ENCODE assay signal across 32 cellular contexts in the genomic region with DNA sequence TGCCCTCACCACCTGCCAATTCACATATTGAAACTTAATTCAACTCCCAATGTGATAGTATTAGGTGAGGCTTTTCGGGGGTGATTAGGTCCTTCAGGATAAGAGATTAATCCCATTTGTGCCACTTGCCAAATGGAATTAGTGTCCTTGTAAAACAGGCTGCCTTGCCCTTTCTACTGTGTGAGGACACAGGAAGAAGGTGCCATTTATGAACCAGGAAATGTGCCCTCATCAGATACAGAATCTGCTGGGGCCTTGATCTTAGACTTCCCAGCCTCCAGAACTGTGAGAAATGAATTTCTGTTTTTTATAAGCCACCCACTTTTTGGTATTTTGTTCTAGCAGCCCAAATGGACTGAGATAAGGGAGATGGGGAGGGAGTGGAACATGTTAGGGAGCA. TPM values are rescaled to one million over a fixed set of nuclear protein-coding genes. Genes with fewer than 3 reads are reported as not detected.
"Had no signal": no experiment of that assay in that cellular context is flagged by ENCODE, and none has a peak within 500 bp of the region (broad histone marks: within the 10 kb centered on the region; RNA-seq: fewer than 3 reads in every experiment).

No MANE protein-coding gene starts in this region.

- H3K9me3 Mint-ChIP-seq: activated CD4-positive, alpha-beta T cell treated with anti-CD3 and anti-CD28 coated beads, Interleukin-2, amount 10 ng/mL, durations not matched to agents 7 days and 5 days; activated CD8-positive, alpha-beta T cell treated with anti-CD3 and anti-CD28 coated beads for 36 hours; activated naive CD4-positive, alpha-beta T cell treated with anti-CD3 and anti-CD28 coated beads, Interleukin-2, amount 50 U/mL, for 72 hours; activated T-helper 1 cell treated with anti-CD3 and anti-CD28 coated beads, Interleukin-12 subunit alpha, Interleukin-12 subunit beta, Interleukin-2, Interleukin-4 antibody, amounts not matched to agents 30 ng/mL and 10 ng/mL and 1 ng/mL, durations not matched to agents 14 hours and 24 hours and 36 hours; central memory CD8-positive, alpha-beta T cell; effector memory CD8-positive, alpha-beta T cell; memory B cell; naive B cell; stimulated activated naive B cell treated with anti-CD40 and anti-IgM and Interleukin-4, amounts not matched to agents 10 μg/mL and 1 μg/mL and 100 μg/mL, for 72 hours; T-helper 1 cell treated with Interleukin-12 subunit alpha and Interleukin-12 subunit beta and Interleukin-4 antibody, amounts not matched to agents 30 μg/mL and 1 μg/mL, for 36 hours had no signal

- H3K9me3 ChIP-seq: breast epithelium, esophagus muscularis mucosa, right lobe of liver, uterus had no signal

- H3K36me3 Mint-ChIP-seq: activated CD8-positive, alpha-beta memory T cell treated with anti-CD3 and anti-CD28 coated beads, Interleukin-2, amount 10 ng/mL, durations not matched to agents 7 days and 5 days; activated naive CD4-positive, alpha-beta T cell treated with anti-CD3 and anti-CD28 coated beads, Interleukin-2, amount 50 U/mL, for 72 hours; memory B cell; naive B cell; stimulated activated naive B cell treated with anti-CD40 and anti-IgM and Interleukin-4, amounts not matched to agents 10 μg/mL and 1 μg/mL and 100 μg/mL, for 72 hours had no signal

- H3K36me3 ChIP-seq: breast epithelium, esophagus muscularis mucosa, right lobe of liver, uterus had no signal

- H3K27me3 ChIP-seq: breast epithelium, esophagus muscularis mucosa, right lobe of liver, uterus had no signal

- H3K4me3 Mint-ChIP-seq: activated CD4-positive, alpha-beta T cell treated with anti-CD3 and anti-CD28 coated beads, Interleukin-2, amount 10 ng/mL, durations not matched to agents 7 days and 5 days; activated CD8-positive, alpha-beta memory T cell treated with anti-CD3 and anti-CD28 coated beads, Interleukin-2, amount 10 ng/mL, durations not matched to agents 7 days and 5 days; activated CD8-positive, alpha-beta T cell treated with anti-CD3 and anti-CD28 coated beads for 36 hours; activated T-helper 1 cell treated with anti-CD3 and anti-CD28 coated beads, Interleukin-12 subunit alpha, Interleukin-12 subunit beta, Interleukin-2, Interleukin-4 antibody, amounts not matched to agents 30 ng/mL and 10 ng/mL and 1 ng/mL, durations not matched to agents 14 hours and 24 hours and 36 hours; central memory CD8-positive, alpha-beta T cell; effector memory CD8-positive, alpha-beta T cell; memory B cell; naive B cell; stimulated activated naive B cell treated with anti-CD40 and anti-IgM and Interleukin-4, amounts not matched to agents 10 μg/mL and 1 μg/mL and 100 μg/mL, for 72 hours; T-helper 1 cell treated with Interleukin-12 subunit alpha and Interleukin-12 subunit beta and Interleukin-4 antibody, amounts not matched to agents 30 μg/mL and 1 μg/mL, for 36 hours had no signal

- H3K4me3 ChIP-seq: breast epithelium, esophagus muscularis mucosa, right lobe of liver, skin epidermis, uterus had no signal

- ATAC-seq: activated CD4-positive, CD25-positive, alpha-beta regulatory T cell treated with anti-CD3 and anti-CD28 coated beads, Interleukin-2, amount 50 U/mL, for 24 hours; activated CD8-positive, alpha-beta memory T cell treated with anti-CD3 and anti-CD28 coated beads, Interleukin-2, amount 10 ng/mL, durations not matched to agents 7 days and 5 days; activated CD8-positive, alpha-beta T cell treated with anti-CD3 and anti-CD28 coated beads for 36 hours; activated naive CD4-positive, alpha-beta T cell treated with anti-CD3 and anti-CD28 coated beads, Interleukin-2, amount 50 U/mL, for 72 hours; effector memory CD8-positive, alpha-beta T cell; left ventricle myocardium superior; right lobe of liver; stimulated activated naive B cell treated with anti-CD40 and anti-IgM and Interleukin-4, amounts not matched to agents 10 μg/mL and 1 μg/mL and 100 μg/mL, for 72 hours had no signal

- H3K4me1 Mint-ChIP-seq: central memory CD8-positive, alpha-beta T cell; memory B cell had no signal

- H3K27ac Mint-ChIP-seq: activated CD4-positive, alpha-beta T cell treated with anti-CD3 and anti-CD28 coated beads, Interleukin-2, amount 10 ng/mL, durations not matched to agents 7 days and 5 days; activated CD8-positive, alpha-beta memory T cell treated with anti-CD3 and anti-CD28 coated beads, Interleukin-2, amount 10 ng/mL, durations not matched to agents 7 days and 5 days; activated CD8-positive, alpha-beta T cell treated with anti-CD3 and anti-CD28 coated beads for 36 hours; activated T-helper 1 cell treated with anti-CD3 and anti-CD28 coated beads, Interleukin-12 subunit alpha, Interleukin-12 subunit beta, Interleukin-2, Interleukin-4 antibody, amounts not matched to agents 30 ng/mL and 10 ng/mL and 1 ng/mL, durations not matched to agents 14 hours and 24 hours and 36 hours; effector memory CD8-positive, alpha-beta T cell; memory B cell; naive B cell; stimulated activated naive B cell treated with anti-CD40 and anti-IgM and Interleukin-4, amounts not matched to agents 10 μg/mL and 1 μg/mL and 100 μg/mL, for 72 hours; T-helper 1 cell treated with Interleukin-12 subunit alpha and Interleukin-12 subunit beta and Interleukin-4 antibody, amounts not matched to agents 30 μg/mL and 1 μg/mL, for 36 hours had no signal

- H3K27ac ChIP-seq: breast epithelium, esophagus muscularis mucosa, right lobe of liver, skin epidermis, uterus had no signal

- FAIRE-seq: astrocyte, colon, endothelial cell of umbilical vein, frontal cortex had no signal

- H3K4me1 ChIP-seq: breast epithelium, right lobe of liver, uterus had no signal

- DNase-seq: activated CD4-positive, alpha-beta T cell treated with anti-CD3 and anti-CD28 coated beads, Interleukin-2, amount 10 ng/mL, durations not matched to agents 7 days and 5 days; activated CD8-positive, alpha-beta memory T cell treated with anti-CD3 and anti-CD28 coated beads, Interleukin-2, amount 10 ng/mL, durations not matched to agents 7 days and 5 days; activated CD8-positive, alpha-beta T cell treated with anti-CD3 and anti-CD28 coated beads for 36 hours; activated gamma-delta T cell treated with Interleukin-2 at 50 U/mL for 16 hours; activated T-cell treated with anti-CD3 and anti-CD28 coated beads for 4 hours; effector memory CD8-positive, alpha-beta T cell; glutamatergic neuron; hippocampal formation; left ventricle myocardium superior; naive B cell; occipital lobe; right lobe of liver; stimulated activated CD4-positive, alpha-beta T cell treated with anti-CD3 and anti-CD28 coated beads, Interleukin-2, amount 100 ng/mL, for 48 hours; stimulated activated CD8-positive, alpha-beta memory T cell treated with anti-CD3 and anti-CD28 coated beads, Interleukin-4, amount 100 ng/mL, for 48 hours; stimulated activated naive B cell treated with anti-CD40 and anti-IgM and Interleukin-4, amounts not matched to agents 10 μg/mL and 1 μg/mL and 100 μg/mL, for 72 hours; T1000; trophoblast cell; uterus had no signal

RNA-seq across cellular contexts. Expression of gene FRRS1, which starts 44.6 kb away (rescaled TPM):
- polyA plus RNA-seq: neural cell had no signal
